In the genomic region with DNA sequence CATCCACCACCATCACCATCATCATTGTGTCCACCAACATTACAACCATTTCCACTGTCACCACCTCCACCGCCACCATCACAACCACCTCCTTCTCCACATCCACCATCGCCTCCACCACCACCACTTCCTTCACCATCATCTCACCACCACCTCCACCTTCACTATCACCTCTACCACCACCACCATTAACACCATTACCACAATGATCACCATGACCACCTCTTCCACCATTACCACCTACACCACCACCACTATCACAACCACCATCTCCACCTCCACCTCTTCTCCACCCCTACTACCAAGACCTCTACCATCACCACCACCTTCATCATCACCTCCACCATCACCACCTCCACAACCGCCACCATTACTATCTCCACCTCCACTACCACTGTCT, we compare ENCODE assay signal across 27 cellular contexts. TPM values are rescaled to one million over a fixed set of nuclear protein-coding genes. Genes with fewer than 3 reads are reported as not detected.
DNase-seq lines count a peak whose midpoint lies in the region; ATAC-seq and TF ChIP-seq lines count a peak whose summit lies in the region.
"Had no signal": no experiment of that assay in that cellular context is flagged by ENCODE, and none has a peak within 500 bp of the region (broad histone marks: within the 10 kb centered on the region; RNA-seq: fewer than 3 reads in every experiment).

No MANE protein-coding gene starts in this region.

- H3K36me3 Mint-ChIP-seq in CD8-positive, alpha-beta memory T cell: no peaks in the 10 kb centered on the region
- H3K36me3 Mint-ChIP-seq in activated naive CD8-positive, alpha-beta T cell treated with anti-CD3 and anti-CD28 coated beads, Interleukin-2, amount 50 U/mL, for 24 hours (ENCODE audit: low read depth): no peaks in the 10 kb centered on the region
- no peaks in the 10 kb centered on the region for H3K36me3 Mint-ChIP-seq in mesothelial cell of epicardium
- H3K36me3 Mint-ChIP-seq: CD8-positive, alpha-beta T cell had no signal

- no peaks in the 10 kb centered on the region for H3K27me3 ChIP-seq in BLaER1
- no peaks in the 10 kb centered on the region for H3K27me3 ChIP-seq in CD8-positive, alpha-beta memory T cell (ENCODE audit: insufficient read depth, low read length, poor library complexity, severe bottlenecking)
- H3K27me3 ChIP-seq: ascending aorta, left lung, thyroid gland had no signal

- no peak for DNase-seq in CD8-positive, alpha-beta memory T cell
- DNase-seq in activated naive CD8-positive, alpha-beta T cell treated with anti-CD3 and anti-CD28 coated beads, Interleukin-2, amount 50 U/mL, for 24 hours: no peak
- DNase-seq in mesothelial cell of epicardium (ENCODE audit: low spot score in 2 of 2, unreplicated experiment in 2 of 2) (no peak), DMS53 (lab: John Stamatoyannopoulos, UW) (no peak), left colon (no peak)
- DNase-seq: activated effector memory CD4-positive, alpha-beta T cell treated with anti-CD3 and anti-CD28 coated beads, Interleukin-2, amount 50 U/mL, for 16 hours; CD8-positive, alpha-beta T cell; DMS153; erythroblast; foreskin fibroblast; GF-D8; left lung; NCI-H1092 treated with DMSO at 0.1 percent for 48 hours; NCI-H2081; NCI-H345; NCI-H82; small intestine; stimulated activated CD4-positive, alpha-beta T cell treated with anti-CD3 and anti-CD28 coated beads, Interleukin-2, amount 100 ng/mL, for 24 hours; stimulated activated naive CD4-positive, alpha-beta T cell treated with Interleukin-2 at 50 U/mL for 16 hours; thyroid gland had no signal

- H3K4me1 ChIP-seq in BLaER1: peaks cover 76% of the 10 kb centered on the region
- peaks cover 11% of the 10 kb centered on the region for H3K4me1 ChIP-seq in CD8-positive, alpha-beta memory T cell (ENCODE audit: insufficient read depth, low read length)
- H3K4me1 ChIP-seq: ascending aorta, left lung had no signal

- TF ChIP-seq CTCF in mesothelial cell of epicardium (IDR thresholded peaks at IDR 0.05; ENCODE audit: unreplicated experiment): no peak

- CTCF ChIA-PET in CD8-positive, alpha-beta memory T cell (lab: Charles Lee): no interaction called here

- H3K4me3 ChIP-seq in BLaER1: no peak overlapping the region
- no peak overlapping the region for H3K4me3 ChIP-seq in CD8-positive, alpha-beta memory T cell (ENCODE audit: low read length)
- H3K4me3 ChIP-seq: ascending aorta, left lung, thyroid gland had no signal

- no peaks in the 10 kb centered on the region for H4K20me1 ChIP-seq in BLaER1

- H3K9me3 Mint-ChIP-seq in CD8-positive, alpha-beta memory T cell: peaks cover 0 to 4% (median 2%) of the 10 kb centered on the region in 5 donors
- H3K9me3 Mint-ChIP-seq in activated naive CD8-positive, alpha-beta T cell treated with anti-CD3 and anti-CD28 coated beads, Interleukin-2, amount 50 U/mL, for 24 hours: peaks cover 9% of the 10 kb centered on the region
- peaks cover 9% of the 10 kb centered on the region for H3K9me3 Mint-ChIP-seq in mesothelial cell of epicardium
- H3K9me3 Mint-ChIP-seq: CD8-positive, alpha-beta T cell had no signal

- intact Hi-C loops in left colon (cut with DNase I, micrococcal nuclease): no loop called here

- no peaks in the 10 kb centered on the region for H3K27me3 Mint-ChIP-seq in CD8-positive, alpha-beta memory T cell
- H3K27me3 Mint-ChIP-seq in activated naive CD8-positive, alpha-beta T cell treated with anti-CD3 and anti-CD28 coated beads, Interleukin-2, amount 50 U/mL, for 24 hours: peaks cover 3% of the 10 kb centered on the region
- H3K27me3 Mint-ChIP-seq in mesothelial cell of epicardium (ENCODE audit: low read depth): peaks cover 4% of the 10 kb centered on the region

- H3K4me2 ChIP-seq in BLaER1: peak overlapping the region; percentile 57

- ATAC-seq in activated naive CD8-positive, alpha-beta T cell treated with anti-CD3 and anti-CD28 coated beads, Interleukin-2, amount 50 U/mL, for 24 hours: no peak
- ATAC-seq in HG03520 (IDR thresholded peaks at IDR 0.05; ENCODE audit: unreplicated experiment): no peak
- ATAC-seq in HG03045 (IDR thresholded peaks at IDR 0.05; ENCODE audit: unreplicated experiment): no peak
- ATAC-seq in left colon: no peak
- ATAC-seq: CD8-positive, alpha-beta T cell; HepG2; left lung; Right ventricle myocardium inferior had no signal

- POLR2A ChIA-PET in CD8-positive, alpha-beta memory T cell (lab: Charles Lee): no interaction called here

- H3K4me3 Mint-ChIP-seq in CD8-positive, alpha-beta memory T cell: no peak overlapping the region
- H3K4me3 Mint-ChIP-seq in activated naive CD8-positive, alpha-beta T cell treated with anti-CD3 and anti-CD28 coated beads, Interleukin-2, amount 50 U/mL, for 24 hours: no peak overlapping the region
- no peak overlapping the region for H3K4me3 Mint-ChIP-seq in mesothelial cell of epicardium
- H3K4me3 Mint-ChIP-seq: CD8-positive, alpha-beta T cell had no signal

- peak overlapping the region in 7 of 8 donors; percentile 6 to 87 (median 71) for H3K27ac Mint-ChIP-seq in CD8-positive, alpha-beta memory T cell
- H3K27ac Mint-ChIP-seq in activated naive CD8-positive, alpha-beta T cell treated with anti-CD3 and anti-CD28 coated beads, Interleukin-2, amount 50 U/mL, for 24 hours: peak overlapping the region; percentile 52
- H3K27ac Mint-ChIP-seq in mesothelial cell of epicardium: peak overlapping the region; percentile 68
- H3K27ac Mint-ChIP-seq: CD8-positive, alpha-beta T cell had no signal

- H3K36me3 ChIP-seq in BLaER1: no peaks in the 10 kb centered on the region
- no peaks in the 10 kb centered on the region for H3K36me3 ChIP-seq in CD8-positive, alpha-beta memory T cell (ENCODE audit: insufficient read depth, low read length)
- H3K36me3 ChIP-seq: ascending aorta, left lung, thyroid gland had no signal

- H3K9ac ChIP-seq in BLaER1: no peak overlapping the region

- peaks cover 7 to 28% (median 21%) of the 10 kb centered on the region in 3 donors for H3K4me1 Mint-ChIP-seq in CD8-positive, alpha-beta memory T cell
- peaks cover 33% of the 10 kb centered on the region for H3K4me1 Mint-ChIP-seq in activated naive CD8-positive, alpha-beta T cell treated with anti-CD3 and anti-CD28 coated beads, Interleukin-2, amount 50 U/mL, for 24 hours
- H3K4me1 Mint-ChIP-seq in mesothelial cell of epicardium: peaks cover 27% of the 10 kb centered on the region

- H3K27ac ChIP-seq in BLaER1: 0 out of 2 replicates have a peak overlapping the region, but pooled peaks have one; percentile 26
- no peak overlapping the region for H3K27ac ChIP-seq in CD8-positive, alpha-beta memory T cell (ENCODE audit: low read depth, low read length)
- H3K27ac ChIP-seq: ascending aorta, left lung, thyroid gland had no signal

- no peaks in the 10 kb centered on the region for H3K9me3 ChIP-seq in BLaER1
- no peaks in the 10 kb centered on the region for H3K9me3 ChIP-seq in CD8-positive, alpha-beta memory T cell (ENCODE audit: low read length)
- H3K9me3 ChIP-seq: ascending aorta, left lung, thyroid gland had no signal

RNA-seq across cellular contexts. Expression of gene ISCU, which starts 16.4 kb away (rescaled TPM):
- total RNA-seq in CD8-positive, alpha-beta memory T cell: 100 to 1,000 TPM; 113 to 116 TPM
- polyA plus RNA-seq in CD8-positive, alpha-beta memory T cell: 302 TPM
- total RNA-seq in mesothelial cell of epicardium: 64.9 to 66.0 TPM (median 65.8 TPM) in 3 replicates
- 10 to 100 TPM; 87.2 to 97.3 TPM for total RNA-seq in left colon

RNA-seq across cellular contexts. Expression of gene SART3, which starts 17.8 kb away (rescaled TPM):
- total RNA-seq in CD8-positive, alpha-beta memory T cell: 10 to 100 TPM; 82.4 to 82.7 TPM
- polyA plus RNA-seq in CD8-positive, alpha-beta memory T cell: 40.1 TPM
- total RNA-seq in mesothelial cell of epicardium: 77.7 to 82.5 TPM (median 77.7 TPM) in 3 replicates
- 10 to 100 TPM; 43.9 to 47.9 TPM for total RNA-seq in left colon

RNA-seq across cellular contexts. Expression of gene TMEM119, which starts 19.1 kb away (rescaled TPM):
- not detected for total RNA-seq in CD8-positive, alpha-beta memory T cell
- polyA plus RNA-seq in CD8-positive, alpha-beta memory T cell: 0.66 TPM
- total RNA-seq in mesothelial cell of epicardium (37.6 to 43.2 TPM (median 41.2 TPM) in 3 replicates), left colon (1 to 10 TPM; 3.6 to 8.0 TPM)
- total RNA-seq: HepG2, OCI-LY7 had no signal
- polyA plus RNA-seq: HepG2 had no signal

RNA-seq across cellular contexts. Expression of gene SELPLG, which starts 54.9 kb away (rescaled TPM):
- total RNA-seq in CD8-positive, alpha-beta memory T cell: 10 to 100 TPM; 37.0 to 37.7 TPM
- 760 TPM for polyA plus RNA-seq in CD8-positive, alpha-beta memory T cell
- total RNA-seq in mesothelial cell of epicardium (0.33 to 0.47 TPM in 2 of 3 replicates, not detected in the other), left colon (1 to 10 TPM; 1.3 to 5.1 TPM)
- total RNA-seq: HepG2 had no signal

Comparison
In these comparisons a context has a peak if more than half of its experiments do, and no peak if none do; other contexts are left out.
1. RNA of gene TMEM119, which starts 19.1 kb away (total RNA-seq): 37.6 to 43.2 TPM in mesothelial cell of epicardium and 3.6 to 8.0 TPM in left colon; not detected in CD8-positive, alpha-beta memory T cell; every median in the first group is over 4 times any median in the second.
2. Peak in every context shown above with its lines, with median percentiles within 50 percentile points of each other: H3K27ac Mint-ChIP-seq.